1 cellular context compared by ENCODE assay signal in the genomic region with DNA sequence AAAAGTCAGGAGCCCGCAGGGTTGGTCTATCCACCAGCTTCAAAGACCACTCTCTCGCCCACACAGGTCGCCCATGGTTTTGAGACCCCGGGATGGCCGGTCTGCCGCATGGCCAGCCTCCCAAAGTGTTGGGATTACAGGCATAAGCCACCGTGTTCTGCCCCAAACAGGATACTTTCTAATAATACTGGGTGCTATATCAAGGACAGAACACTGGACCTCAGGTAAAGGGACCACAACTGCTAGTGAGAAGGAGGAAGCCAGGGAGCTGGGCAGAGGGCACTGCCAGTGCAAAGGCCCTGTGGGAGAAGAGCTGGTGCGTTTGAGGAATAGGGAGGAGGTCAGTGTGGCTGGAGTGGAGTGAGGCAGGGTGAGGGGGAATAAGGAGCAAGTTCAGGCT.
TF ChIP-seq lines count a peak whose summit lies in the region.

No MANE protein-coding gene starts in this region.

TF ChIP-seq in GM12878, 131 proteins besides CTCF, POLR2A, EP300 and RAD21 (continued from another document):
- TF ChIP-seq IRF3 (IDR thresholded peaks at IDR 0.05) = no peak
- no peak for TF ChIP-seq IRF5 (IDR thresholded peaks at IDR 0.05; ENCODE audit: borderline replicate concordance)
- no peak for TF ChIP-seq JUNB (IDR thresholded peaks at IDR 0.05)
- no peak for TF ChIP-seq IKZF2 (IDR thresholded peaks at IDR 0.05)
- TF ChIP-seq NRF1 (conservative IDR thresholded peaks at IDR 0.05; ENCODE audit: low read depth, low read length) = no peak
- TF ChIP-seq ZNF207 (IDR thresholded peaks at IDR 0.05; ENCODE audit: borderline replicate concordance) = no peak
- no peak for TF ChIP-seq SPI1 (IDR thresholded peaks at IDR 0.05; ENCODE audit: borderline replicate concordance, insufficient read depth, low read depth, low read length)
